ENCODE assay signal across 1 cellular context in the genomic region with DNA sequence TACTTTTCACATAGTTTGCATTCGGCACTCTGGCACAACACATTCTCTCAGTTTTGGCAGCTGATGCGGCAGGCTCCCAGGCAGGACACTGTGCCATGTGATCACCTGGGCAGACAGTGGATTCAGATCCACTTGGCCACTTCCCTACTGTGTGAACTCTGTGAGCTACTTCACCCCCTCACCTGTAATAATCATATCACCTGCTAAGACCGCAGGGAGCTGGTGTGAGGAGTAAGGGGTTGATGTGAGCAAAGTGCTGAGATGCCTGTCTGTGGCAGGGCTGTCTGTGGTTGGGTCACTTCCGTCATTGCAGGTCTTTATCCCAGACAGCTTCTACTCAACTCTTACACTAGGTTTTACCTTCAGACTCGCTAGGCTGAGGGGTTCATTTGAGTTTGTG.
TF ChIP-seq lines count a peak whose summit lies in the region.

No MANE protein-coding gene starts in this region.

TF ChIP-seq in HepG2, 621 proteins besides CTCF, POLR2A, EP300 and RAD21:
- 0 out of 2 replicates have a peak, but pooled peaks have one; percentile 14 for TF ChIP-seq ZNF30 (CRISPR knock-in tag; IDR thresholded peaks at IDR 0.05)
- no peak for TF ChIP-seq ZMAT3 (CRISPR knock-in tag; conservative IDR thresholded peaks at IDR 0.05)
- TF ChIP-seq NR3C1 (CRISPR knock-in tag; IDR thresholded peaks at IDR 0.05): no peak
- no peak for TF ChIP-seq SIX1 (CRISPR knock-in tag; IDR thresholded peaks at IDR 0.05; ENCODE audit: borderline replicate concordance)
- TF ChIP-seq ZNF607 (CRISPR knock-in tag; IDR thresholded peaks at IDR 0.05; ENCODE audit: borderline replicate concordance): no peak
